26 cellular contexts compared by ENCODE assay signal in genomic region chr16:65318590-65319267, GRCh38.
DNase-seq lines count a peak whose midpoint lies in the region; ATAC-seq and TF ChIP-seq lines count a peak whose summit lies in the region.
"Had no signal": no experiment of that assay in that cellular context is flagged by ENCODE, and none has a peak within 500 bp of the region (broad histone marks: within the 10 kb centered on the region; RNA-seq: fewer than 3 reads in every experiment).

No MANE protein-coding gene starts in this region.

- H3K4me3 Mint-ChIP-seq in GM23338 (peak overlapping the region; percentile 21; the same call in 1 of the 3 replicates), neural progenitor cell (no peak overlapping the region)
- H3K4me3 Mint-ChIP-seq: activated CD8-positive, alpha-beta T cell treated with anti-CD3 and anti-CD28 coated beads for 36 hours; activated naive CD4-positive, alpha-beta T cell treated with anti-CD3 and anti-CD28 coated beads, Interleukin-2, amount 50 U/mL, for 24 hours; activated T-helper 17 cell treated with anti-CD3 and anti-CD28 coated beads, Interleukin-2, amount 50 U/mL, for 72 hours; naive thymus-derived CD8-positive, alpha-beta T cell; stimulated activated naive CD8-positive, alpha-beta T cell treated with anti-CD3 and anti-CD28 coated beads, Interleukin-15, amount 100 ng/mL, for 72 hours had no signal

- H2AFZ ChIP-seq in GM23338 (no peak overlapping the region), neural progenitor cell (replicated peaks) (no peak overlapping the region)
- H2AFZ ChIP-seq: hepatocyte had no signal

- H3K79me2 ChIP-seq in GM23338 (replicated peaks; ENCODE audit: insufficient read depth) (no peaks in the 10 kb centered on the region), neural progenitor cell (ENCODE audit: low read depth) (no peaks in the 10 kb centered on the region)
- H3K79me2 ChIP-seq: hepatocyte had no signal

- H3K27ac ChIP-seq in GM23338 (ENCODE audit: low read depth), result no peak overlapping the region
- H3K27ac ChIP-seq in foreskin keratinocyte, result no peak overlapping the region
- no peak overlapping the region for H3K27ac ChIP-seq in neural progenitor cell
- H3K27ac ChIP-seq: BLaER1 treated with 17β-estradiol and CSF1 and Interleukin-3, amounts not matched to agents 10 nM and 100 nM; gastroesophageal sphincter; hepatocyte; skin epidermis; thyroid gland had no signal

- no peaks in the 10 kb centered on the region for H4K20me1 ChIP-seq in GM23338 (replicated peaks; ENCODE audit: insufficient read depth)
- H4K20me1 ChIP-seq in neural progenitor cell (ENCODE audit: low read depth), result no peaks in the 10 kb centered on the region
- H4K20me1 ChIP-seq: BLaER1 treated with 17β-estradiol and CSF1 and Interleukin-3, amounts not matched to agents 10 nM and 100 nM had no signal

- H3K4me2 ChIP-seq in GM23338 (peak overlapping the region; percentile 61), neural progenitor cell (peak overlapping the region; percentile 34)
- H3K4me2 ChIP-seq: BLaER1 treated with 17β-estradiol and CSF1 and Interleukin-3, amounts not matched to agents 10 nM and 100 nM; hepatocyte had no signal

- peak overlapping the region; percentile 39 for H3K4me3 ChIP-seq in GM23338
- H3K4me3 ChIP-seq in neural progenitor cell, result no peak overlapping the region
- H3K4me3 ChIP-seq: BLaER1 treated with 17β-estradiol and CSF1 and Interleukin-3, amounts not matched to agents 10 nM and 100 nM; gastroesophageal sphincter; hepatocyte; skin epidermis; thyroid gland had no signal

- no peak overlapping the region for H3K9ac ChIP-seq in neural progenitor cell
- H3K9ac ChIP-seq: BLaER1 treated with 17β-estradiol and CSF1 and Interleukin-3, amounts not matched to agents 10 nM and 100 nM had no signal

- H3K36me3 ChIP-seq in GM23338 (ENCODE audit: insufficient read depth) (no peaks in the 10 kb centered on the region), neural progenitor cell (no peaks in the 10 kb centered on the region)
- H3K36me3 ChIP-seq: BLaER1 treated with 17β-estradiol and CSF1 and Interleukin-3, amounts not matched to agents 10 nM and 100 nM; gastroesophageal sphincter; thyroid gland had no signal

- DNase-seq in GM23338 (ENCODE audit: low spot score), result peak; percentile 76
- peak; percentile 34 for DNase-seq in SK-N-DZ (ENCODE audit: low spot score)
- DNase-seq in foreskin keratinocyte, result no peak
- peak; percentile 44 for DNase-seq in neural progenitor cell (ENCODE audit: low spot score)
- no peak for DNase-seq in GM03348 (ENCODE audit: low spot score)
- no peak for DNase-seq in middle frontal gyrus (ENCODE audit: extremely low spot score, low spot score)
- DNase-seq in cortex of kidney (lab: John Stamatoyannopoulos, UW), result no peak
- DNase-seq: activated CD4-positive, CD25-positive, alpha-beta regulatory T cell treated with anti-CD3 and anti-CD28 coated beads, Interleukin-2, amount 50 U/mL, for 72 hours; activated CD8-positive, alpha-beta T cell treated with anti-CD3 and anti-CD28 coated beads for 36 hours; COR-L47; DMS79 treated with DMSO at 0.1 percent for 48 hours; Kasumi-1; left ventricle myocardium superior; midbrain; naive thymus-derived CD8-positive, alpha-beta T cell; NCI-H2081; NCI-H2227 treated with DMSO at 0.1 percent for 48 hours; NCI-H526 treated with DMSO at 0.1 percent for 48 hours; stimulated activated naive CD8-positive, alpha-beta T cell treated with anti-CD3 and anti-CD28 coated beads, Interleukin-15, amount 100 ng/mL, for 72 hours; thyroid gland had no signal

- H3K9me3 Mint-ChIP-seq in GM23338 (0 out of 3 replicates have a peak, but pooled peaks cover 3% of the 10 kb centered on the region), neural progenitor cell (peaks cover 7% of the 10 kb centered on the region)
- H3K9me3 Mint-ChIP-seq: activated naive CD4-positive, alpha-beta T cell treated with anti-CD3 and anti-CD28 coated beads, Interleukin-2, amount 50 U/mL, for 24 hours; activated T-helper 17 cell treated with anti-CD3 and anti-CD28 coated beads, Interleukin-2, amount 50 U/mL, for 72 hours had no signal

- TF ChIP-seq CTCF in GM23338 (conservative IDR thresholded peaks at IDR 0.05; ENCODE audit: low read depth in 2 of 2), result no peak
- no peak for TF ChIP-seq CTCF in foreskin keratinocyte (conservative IDR thresholded peaks at IDR 0.05)
- no peak for TF ChIP-seq CTCF in neural progenitor cell (IDR thresholded peaks at IDR 0.05)

- ATAC-seq in GM23338 (peak; percentile 98), foreskin keratinocyte (peak; percentile 28)
- ATAC-seq: activated CD8-positive, alpha-beta T cell treated with anti-CD3 and anti-CD28 coated beads for 36 hours; activated T-helper 17 cell treated with anti-CD3 and anti-CD28 coated beads, Interleukin-2, amount 50 U/mL, for 72 hours; gastroesophageal sphincter; left ventricle myocardium superior; naive thymus-derived CD8-positive, alpha-beta T cell; stimulated activated naive CD8-positive, alpha-beta T cell treated with anti-CD3 and anti-CD28 coated beads, Interleukin-15, amount 100 ng/mL, for 72 hours had no signal

- H3K27me3 ChIP-seq in GM23338 (ENCODE audit: insufficient read depth) (no peaks in the 10 kb centered on the region), foreskin keratinocyte (no peaks in the 10 kb centered on the region), neural progenitor cell (no peaks in the 10 kb centered on the region)
- H3K27me3 ChIP-seq: BLaER1 treated with 17β-estradiol and CSF1 and Interleukin-3, amounts not matched to agents 10 nM and 100 nM; gastroesophageal sphincter; hepatocyte; thyroid gland had no signal

- peaks cover 3% of the 10 kb centered on the region; the same call in 1 of the 3 replicates for H3K36me3 Mint-ChIP-seq in GM23338 (ENCODE audit: low read depth)
- H3K36me3 Mint-ChIP-seq in neural progenitor cell, result no peaks in the 10 kb centered on the region
- H3K36me3 Mint-ChIP-seq: activated naive CD4-positive, alpha-beta T cell treated with anti-CD3 and anti-CD28 coated beads, Interleukin-2, amount 50 U/mL, for 24 hours; naive thymus-derived CD8-positive, alpha-beta T cell had no signal

- no peaks in the 10 kb centered on the region for H3K9me3 ChIP-seq in neural progenitor cell (ENCODE audit: low read depth)
- H3K9me3 ChIP-seq: BLaER1 treated with 17β-estradiol and CSF1 and Interleukin-3, amounts not matched to agents 10 nM and 100 nM; gastroesophageal sphincter; thyroid gland had no signal

- H3K4me1 ChIP-seq in GM23338 (ENCODE audit: insufficient read depth) (peaks cover 24% of the 10 kb centered on the region), foreskin keratinocyte (peaks cover 8% of the 10 kb centered on the region), neural progenitor cell (peaks cover 23% of the 10 kb centered on the region)
- H3K4me1 ChIP-seq: BLaER1 treated with 17β-estradiol and CSF1 and Interleukin-3, amounts not matched to agents 10 nM and 100 nM; thyroid gland had no signal

- H3F3A ChIP-seq in GM23338 (replicated peaks; ENCODE audit: low read depth), result peaks cover 6% of the 10 kb centered on the region
- H3F3A ChIP-seq in neural progenitor cell (ENCODE audit: low read depth), result peaks cover 29% of the 10 kb centered on the region

- H3K27me3 Mint-ChIP-seq in GM23338 (ENCODE audit: insufficient read depth, low read depth, poor library complexity), result peaks cover 2% of the 10 kb centered on the region
- no peaks in the 10 kb centered on the region for H3K27me3 Mint-ChIP-seq in neural progenitor cell (ENCODE audit: insufficient read depth, low read depth)
- H3K27me3 Mint-ChIP-seq: activated CD8-positive, alpha-beta T cell treated with anti-CD3 and anti-CD28 coated beads for 36 hours; activated naive CD4-positive, alpha-beta T cell treated with anti-CD3 and anti-CD28 coated beads, Interleukin-2, amount 50 U/mL, for 24 hours; activated T-helper 17 cell treated with anti-CD3 and anti-CD28 coated beads, Interleukin-2, amount 50 U/mL, for 72 hours; stimulated activated naive CD8-positive, alpha-beta T cell treated with anti-CD3 and anti-CD28 coated beads, Interleukin-15, amount 100 ng/mL, for 72 hours had no signal

- H3K27ac Mint-ChIP-seq in GM23338 (0 out of 2 replicates have a peak overlapping the region, but pooled peaks have one; percentile 60), neural progenitor cell (no peak overlapping the region)
- H3K27ac Mint-ChIP-seq: activated CD8-positive, alpha-beta T cell treated with anti-CD3 and anti-CD28 coated beads for 36 hours; activated naive CD4-positive, alpha-beta T cell treated with anti-CD3 and anti-CD28 coated beads, Interleukin-2, amount 50 U/mL, for 24 hours; activated T-helper 17 cell treated with anti-CD3 and anti-CD28 coated beads, Interleukin-2, amount 50 U/mL, for 72 hours; naive thymus-derived CD8-positive, alpha-beta T cell; stimulated activated naive CD8-positive, alpha-beta T cell treated with anti-CD3 and anti-CD28 coated beads, Interleukin-15, amount 100 ng/mL, for 72 hours had no signal

- H3K4me1 Mint-ChIP-seq in GM23338 (peaks cover 23% of the 10 kb centered on the region), neural progenitor cell (peaks cover 18% of the 10 kb centered on the region)
- H3K4me1 Mint-ChIP-seq: activated naive CD4-positive, alpha-beta T cell treated with anti-CD3 and anti-CD28 coated beads, Interleukin-2, amount 50 U/mL, for 24 hours; activated T-helper 17 cell treated with anti-CD3 and anti-CD28 coated beads, Interleukin-2, amount 50 U/mL, for 72 hours; naive thymus-derived CD8-positive, alpha-beta T cell; stimulated activated naive CD8-positive, alpha-beta T cell treated with anti-CD3 and anti-CD28 coated beads, Interleukin-15, amount 100 ng/mL, for 72 hours had no signal

- H3K9me2 ChIP-seq in GM23338 (ENCODE audit: insufficient read depth), result no peaks in the 10 kb centered on the region

TF ChIP-seq in GM23338, 12 proteins besides CTCF, POLR2A, EP300 and RAD21 (continues in another document):
- TF ChIP-seq CREB1 (CRISPR knock-in tag; IDR thresholded peaks at IDR 0.05; ENCODE audit: low read depth), result no peak
- TF ChIP-seq JUNB (IDR thresholded peaks at IDR 0.05; ENCODE audit: unreplicated experiment), result no peak
- TF ChIP-seq EZH2 (IDR thresholded peaks at IDR 0.05; ENCODE audit: low read depth, unreplicated experiment), result no peak
- TF ChIP-seq ETS1 (IDR thresholded peaks at IDR 0.05), result no peak
- no peak for TF ChIP-seq STAT1 (IDR thresholded peaks at IDR 0.05; ENCODE audit: unreplicated experiment)
- TF ChIP-seq ZNF114 (CRISPR knock-in tag; IDR thresholded peaks at IDR 0.05), result 0 out of 2 replicates have a peak, but pooled peaks have one; percentile 18
- TF ChIP-seq ZNF331 (CRISPR knock-in tag; IDR thresholded peaks at IDR 0.05; ENCODE audit: low read depth), result no peak
- no peak for TF ChIP-seq EZH2phosphoT487 (IDR thresholded peaks at IDR 0.05; ENCODE audit: unreplicated experiment)

Comparison
In these comparisons a context has a peak if more than half of its experiments do, and no peak if none do; other contexts are left out.
1. DNase-seq: peak in GM23338 (single experiment), SK-N-DZ (single experiment) and neural progenitor cell (single experiment); none in foreskin keratinocyte (0 of 2), GM03348 (single experiment), middle frontal gyrus (single experiment) and cortex of kidney (single experiment).